Comparison of ENCODE assay signal across 8 cellular contexts in the genomic region with DNA sequence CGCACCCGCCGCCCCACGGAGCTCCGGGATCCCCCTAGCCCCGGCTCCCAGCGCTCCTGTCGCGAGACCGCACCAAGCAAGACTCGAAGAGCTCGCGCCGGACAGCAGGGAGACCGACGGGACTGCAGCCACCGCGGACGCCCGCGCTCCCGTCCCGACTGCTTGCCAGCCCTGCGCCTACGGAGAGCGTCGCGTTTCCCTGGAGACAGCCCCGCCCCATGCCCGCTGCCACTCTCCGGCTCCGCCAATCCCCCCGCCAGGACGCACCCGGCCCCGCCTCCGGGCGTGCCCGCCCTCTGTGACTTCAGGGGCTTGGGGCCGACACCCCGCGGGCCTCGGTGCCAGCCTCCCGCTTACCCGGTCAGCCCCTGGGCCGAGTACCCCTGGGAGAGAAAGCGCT. TPM values are rescaled to one million over a fixed set of nuclear protein-coding genes. Genes with fewer than 3 reads are reported as not detected.
A peak's percentile ranks its signal among the peaks of the same experiment; 100 is the strongest.
DNase-seq lines count a peak whose midpoint lies in the region; ATAC-seq and TF ChIP-seq lines count a peak whose summit lies in the region.

Gene ANKMY1 (minus strand): TSS at position 181 of the 400 bp plus-strand sequence. CDS start 653 bp downstream, outside the sequence.

- no peaks in the 10 kb centered on the region for H3K9me3 Mint-ChIP-seq in activated naive CD4-positive, alpha-beta T cell treated with anti-CD3 and anti-CD28 coated beads for 36 hours

- peak within 1 kb of the TSS; percentile 74 for H3K4me3 Mint-ChIP-seq in activated naive CD4-positive, alpha-beta T cell treated with anti-CD3 and anti-CD28 coated beads for 36 hours

- DNase-seq in COLO668 (lab: John Stamatoyannopoulos, UW; ENCODE audit: unreplicated experiment) (peak; percentile 52), NT2/D1 (ENCODE audit: low read depth, low spot score) (peak; percentile 43), ureter (ENCODE audit: low spot score) (peak; percentile 62), HuH-7 (ENCODE audit: low spot score) (no peak)
- DNase-seq in activated naive CD4-positive, alpha-beta T cell treated with anti-CD3 and anti-CD28 coated beads for 36 hours, result peak; percentile 73

- H3K27ac Mint-ChIP-seq in activated naive CD4-positive, alpha-beta T cell treated with anti-CD3 and anti-CD28 coated beads for 36 hours, result peak within 1 kb of the TSS; percentile 74

- intact Hi-C loops in activated naive CD4-positive, alpha-beta T cell treated with anti-CD3 and anti-CD28 coated beads for 36 hours (cut with micrococcal nuclease), result no loop called here

- peaks cover 25% of the 10 kb centered on the region for H3K36me3 Mint-ChIP-seq in activated naive CD4-positive, alpha-beta T cell treated with anti-CD3 and anti-CD28 coated beads for 36 hours (ENCODE audit: low read depth)

- no peaks in the 10 kb centered on the region for H3K27me3 ChIP-seq in NT2/D1 (ENCODE audit: insufficient read depth, insufficient read length)
- H3K27me3 ChIP-seq in gastroesophageal sphincter, result peaks cover 21% of the 10 kb centered on the region
- peaks cover 15% of the 10 kb centered on the region for H3K27me3 ChIP-seq in neutrophil

- peaks cover 50% of the 10 kb centered on the region for H3K36me3 ChIP-seq in NT2/D1 (ENCODE audit: insufficient read depth, insufficient read length, low read length)
- H3K36me3 ChIP-seq in gastroesophageal sphincter, result peaks cover 0 to 20% of the 10 kb centered on the region in 2 donors
- peaks cover 10% of the 10 kb centered on the region for H3K36me3 ChIP-seq in neutrophil

- no peak for TF ChIP-seq EP300 in gastroesophageal sphincter (IDR thresholded peaks at IDR 0.05)

- no peak within 1 kb of the TSS for H3K27ac ChIP-seq in gastroesophageal sphincter
- H3K27ac ChIP-seq in neutrophil, result peak within 1 kb of the TSS; percentile 5

- no CpG with 5 or more reads among the region's 47 CpGs for WGBS in gastroesophageal sphincter (ENCODE audit: low coverage in 1 of 2), 2 donors

- no peaks in the 10 kb centered on the region for H3K27me3 Mint-ChIP-seq in activated naive CD4-positive, alpha-beta T cell treated with anti-CD3 and anti-CD28 coated beads for 36 hours (ENCODE audit: low read depth)

- H3K4me3 ChIP-seq in NT2/D1 (ENCODE audit: insufficient read length, low read depth) (no peak within 1 kb of the TSS), gastroesophageal sphincter (peak within 1 kb of the TSS; percentile 26 to 56), neutrophil (ENCODE audit: low read depth in 1 of 2, low read length in 1 of 2) (no peak within 1 kb of the TSS)

- H3K9ac ChIP-seq in NT2/D1 (ENCODE audit: insufficient read length, low read depth), result peak within 1 kb of the TSS; percentile 5

- H3K4me1 ChIP-seq in NT2/D1 (ENCODE audit: insufficient read depth, insufficient read length) (peaks cover 2% of the 10 kb centered on the region), gastroesophageal sphincter (peaks cover 0 to 51% (median 28%) of the 10 kb centered on the region in 3 donors), neutrophil (ENCODE audit: control insufficient read depth in 1 of 2, insufficient read depth in 1 of 2, low read depth in 1 of 2, low read length in 1 of 2) (peaks cover 46 to 56% of the 10 kb centered on the region in 2 experiments)

- H3K4me1 Mint-ChIP-seq in activated naive CD4-positive, alpha-beta T cell treated with anti-CD3 and anti-CD28 coated beads for 36 hours (ENCODE audit: low read depth), result peaks cover 46% of the 10 kb centered on the region

- CTCF ChIA-PET in activated naive CD4-positive, alpha-beta T cell treated with anti-CD3 and anti-CD28 coated beads for 36 hours (lab: Charles Lee), result no interaction called here

- no peak for TF ChIP-seq POLR2A in gastroesophageal sphincter (IDR thresholded peaks at IDR 0.05)

- ATAC-seq in gastroesophageal sphincter, result no peak
- ATAC-seq in GM21381 (IDR thresholded peaks at IDR 0.05; ENCODE audit: unreplicated experiment), result no peak

- no peak for TF ChIP-seq CTCF in gastroesophageal sphincter (IDR thresholded peaks at IDR 0.05)
- TF ChIP-seq CTCF in neutrophil (IDR thresholded peaks at IDR 0.05), result no peak

- H3K9me3 ChIP-seq in NT2/D1 (ENCODE audit: insufficient read depth, low read length), result no peaks in the 10 kb centered on the region
- no peaks in the 10 kb centered on the region for H3K9me3 ChIP-seq in gastroesophageal sphincter
- H3K9me3 ChIP-seq in neutrophil, result no peaks in the 10 kb centered on the region

RNA-seq across cellular contexts. Expression of gene ANKMY1, which starts in this region (rescaled TPM):
- total RNA-seq in activated naive CD4-positive, alpha-beta T cell treated with anti-CD3 and anti-CD28 coated beads for 36 hours, result 10 to 100 TPM; 17.0 to 17.4 TPM
- total RNA-seq in gastroesophageal sphincter (10 to 100 TPM in 1 of 4 donors, 1 to 10 TPM in 3; 7.0 to 12.0 (median 8.9) TPM), ureter (52.8 TPM)

Comparison
In these comparisons a context has a peak if more than half of its experiments do, and no peak if none do; other contexts are left out.
1. H3K4me3 ChIP-seq: peak in gastroesophageal sphincter (2 of 2); none in NT2/D1 (single experiment) and neutrophil (0 of 2).